ENCODE assay signal across 1 cellular context in genomic region chr17:4859816-4860625, GRCh38.
TF ChIP-seq lines count a peak whose summit lies in the region.

No MANE protein-coding gene starts in this region.

TF ChIP-seq in GM23338, 12 proteins besides CTCF, POLR2A, EP300 and RAD21 (continued from another document):
- TF ChIP-seq ZNF462 (CRISPR knock-in tag; IDR thresholded peaks at IDR 0.05), result no peak
- no peak for TF ChIP-seq CREB1 (CRISPR knock-in tag; IDR thresholded peaks at IDR 0.05; ENCODE audit: low read depth)
- no peak for TF ChIP-seq POLR2AphosphoS5 (IDR thresholded peaks at IDR 0.05; ENCODE audit: low read depth)
- no peak for TF ChIP-seq EZH2phosphoT487 (IDR thresholded peaks at IDR 0.05; ENCODE audit: unreplicated experiment)
- no peak for TF ChIP-seq REST (IDR thresholded peaks at IDR 0.05; ENCODE audit: unreplicated experiment)
